In genomic region chr12:98503593-98504367, GRCh38 we compare ENCODE assay signal across 8 cellular contexts. TPM values are rescaled to one million over a fixed set of nuclear protein-coding genes. Genes with fewer than 3 reads are reported as not detected.
A peak's percentile ranks its signal among the peaks of the same experiment; 100 is the strongest.
DNase-seq lines count a peak whose midpoint lies in the region; ATAC-seq, FAIRE-seq and TF ChIP-seq lines count a peak whose summit lies in the region.

No MANE protein-coding gene starts in this region.

- peak overlapping the region; percentile 96 for H2AFZ ChIP-seq in keratinocyte (ENCODE audit: control insufficient read depth, low read length)

- H3K36me3 Mint-ChIP-seq in central memory CD8-positive, alpha-beta T cell (ENCODE audit: insufficient read depth) = peaks cover 37% of the 10 kb centered on the region

- H3K4me3 ChIP-seq in keratinocyte (ENCODE audit: control insufficient read depth in 2 of 3, extremely low read depth in 1 of 3, insufficient read depth in 2 of 3, low read depth in 1 of 3, low read length in 3 of 3) = peak overlapping the region; percentile 53 to 93 (median 60)

- TF ChIP-seq CTCF in keratinocyte (optimal IDR thresholded peaks at IDR 0.05 in 1 of 3, IDR thresholded peaks at IDR 0.05 in 1 of 3, conservative IDR thresholded peaks at IDR 0.05 in 1 of 3; ENCODE audit: extremely low read depth in 1 of 3, insufficient read depth in 2 of 3, low read length in 3 of 3) = no peak

- peak overlapping the region; percentile 75 for H3K27ac ChIP-seq in keratinocyte (ENCODE audit: control insufficient read depth, insufficient read depth, low read length)

- H3K27ac Mint-ChIP-seq in central memory CD8-positive, alpha-beta T cell (ENCODE audit: low read depth) = peak overlapping the region; percentile 100

- H3K4me1 Mint-ChIP-seq in central memory CD8-positive, alpha-beta T cell = peaks cover 18% of the 10 kb centered on the region

- no peaks in the 10 kb centered on the region for H3K9me1 ChIP-seq in keratinocyte (ENCODE audit: control insufficient read depth, extremely low read depth, insufficient read depth, low read length)

- no peaks in the 10 kb centered on the region for H3K36me3 ChIP-seq in keratinocyte (ENCODE audit: control insufficient read depth in 2 of 2, extremely low read depth in 1 of 2, insufficient read depth in 2 of 2, low read length in 2 of 2)

- peak overlapping the region; percentile 99 for H3K4me3 Mint-ChIP-seq in central memory CD8-positive, alpha-beta T cell

- H3K9me3 ChIP-seq in keratinocyte (ENCODE audit: control insufficient read depth, low read depth, low read length) = no peaks in the 10 kb centered on the region

- ATAC-seq in GM19023 (IDR thresholded peaks at IDR 0.05; ENCODE audit: unreplicated experiment) (peak; percentile 80), HG03196 (IDR thresholded peaks at IDR 0.05; ENCODE audit: unreplicated experiment) (peak; percentile 80)
- ATAC-seq in central memory CD8-positive, alpha-beta T cell (replicated peaks; ENCODE audit: extremely low read depth, poor library complexity, severe bottlenecking) = peak; percentile 74

- H3K27me3 Mint-ChIP-seq in central memory CD8-positive, alpha-beta T cell = peaks cover 17% of the 10 kb centered on the region

- H3K9me3 Mint-ChIP-seq in central memory CD8-positive, alpha-beta T cell = peaks cover 6% of the 10 kb centered on the region

- peaks cover 3% of the 10 kb centered on the region for H3K4me1 ChIP-seq in keratinocyte (ENCODE audit: control insufficient read depth, extremely low read depth, insufficient read depth, low read length)

- H3K4me2 ChIP-seq in keratinocyte (ENCODE audit: control insufficient read depth, extremely low read depth, insufficient read depth, low read depth, low read length) = peak overlapping the region; percentile 75

- FAIRE-seq in keratinocyte (lab: Jason Lieb, UNC) = peak; percentile 9

- no peaks in the 10 kb centered on the region for H4K20me1 ChIP-seq in keratinocyte (ENCODE audit: control insufficient read depth, extremely low read depth, insufficient read depth, low read length)

- dilution Hi-C loops in keratinocyte (cut with MboI; ENCODE audit: extremely low pct_ligation_motif_present, low sequenced_read_pairs) = no loop called here

- H3K79me2 ChIP-seq in keratinocyte (ENCODE audit: control insufficient read depth, insufficient read depth, low read length) = no peaks in the 10 kb centered on the region

- no peaks in the 10 kb centered on the region for H3K27me3 ChIP-seq in keratinocyte (ENCODE audit: control insufficient read depth, extremely low read depth, insufficient read depth, low read length)

- H3K9ac ChIP-seq in keratinocyte (ENCODE audit: control insufficient read depth, extremely low read depth, insufficient read depth, low read length) = peak overlapping the region; percentile 58

- DNase-seq in AG08396 (ENCODE audit: low spot score) = peak; percentile 84
- peak; percentile 95 for DNase-seq in NCI-H345 (lab: John Stamatoyannopoulos, UW)
- peak; percentile 85 to 92 (median 88) for DNase-seq in activated CD4-positive, CD25-positive, alpha-beta regulatory T cell (lab: John Stamatoyannopoulos, UW)
- peak; percentile 90 to 95 for DNase-seq in central memory CD8-positive, alpha-beta T cell (ENCODE audit: low spot score in 2 of 2)
- DNase-seq in keratinocyte (ENCODE audit: low read depth, low spot score) = peak; percentile 83
- DNase-seq in stimulated activated CD4-positive, alpha-beta T cell treated with anti-CD3 and anti-CD28 coated beads, Interleukin-12 subunit alpha, Interleukin-12 subunit beta, amount 100 ng/mL, for 48 hours (ENCODE audit: low read depth in 2 of 3, low spot score in 1 of 3) = peak; percentile 90 to 97 (median 92)

RNA-seq across cellular contexts. Expression of gene TMPO, which starts 11.6 kb away (rescaled TPM):
- 10.2 to 41.0 TPM (median 30.5 TPM) in 3 replicates for polyA plus RNA-seq in keratinocyte
- 16.5 TPM for polyA plus RNA-seq in keratinocyte (2011; ENCODE audit: low read depth)
- polyA plus RNA-seq in keratinocyte (2011; cell fraction: cytosol; rRNA removed) = 8.9 and 17.9 TPM in 2 replicates
- polyA plus RNA-seq in keratinocyte (2011; cell fraction: nucleus; rRNA removed) = 10.6 and 16.6 TPM in 2 replicates
- polyA plus RNA-seq in keratinocyte (2012; ENCODE audit: low replicate concordance) = 9.8 and 29.2 TPM in 2 replicates
- polyA minus RNA-seq in keratinocyte = 6.4 to 32.8 TPM (median 6.6 TPM) in 3 replicates
- 16.5 TPM for polyA minus RNA-seq in keratinocyte (2011; cell fraction: cytosol; rRNA and poly(A)+ RNA removed)
- polyA minus RNA-seq in keratinocyte (2011; cell fraction: nucleus; rRNA and poly(A)+ RNA removed) = 11.4 and 16.5 TPM in 2 replicates

Comparison
In these comparisons a context has a peak if more than half of its experiments do, and no peak if none do; other contexts are left out.
1. Peak in every context shown above with its lines: DNase-seq, ATAC-seq, H3K4me3 ChIP-seq and H3K27ac ChIP-seq.